Comparison of ENCODE assay signal across 10 cellular contexts in genomic region chr17:44981221-44981968, GRCh38. TPM values are rescaled to one million over a fixed set of nuclear protein-coding genes. Genes with fewer than 3 reads are reported as not detected.
DNase-seq lines count a peak whose midpoint lies in the region; ATAC-seq, FAIRE-seq and TF ChIP-seq lines count a peak whose summit lies in the region.
"Had no signal": no experiment of that assay in that cellular context is flagged by ENCODE, and none has a peak within 500 bp of the region (broad histone marks: within the 10 kb centered on the region; RNA-seq: fewer than 3 reads in every experiment).

No MANE protein-coding gene starts in this region.

- BruUV-seq in MCF 10A (replicated peaks; lab: Mats Ljungman, UMichigan): no TSS peak
- BruUV-seq in HepG2 (replicated peaks; lab: Mats Ljungman, UMichigan): no TSS peak

- no peaks in the 10 kb centered on the region for H3K27me3 Mint-ChIP-seq in MCF 10A (ENCODE audit: insufficient read depth, unreplicated experiment)

- H3K9me3 ChIP-seq in HepG2 (ENCODE audit: low read length): no peaks in the 10 kb centered on the region

- peak overlapping the region; percentile 5 to 25 (median 11); a peak in 4 of 6 replicates for H3K4me3 ChIP-seq in HepG2 (replicated peaks in 1 of 3; ENCODE audit: insufficient read depth in 1 of 3, low read depth in 2 of 3, low read length in 3 of 3)

- peak; percentile 74 for FAIRE-seq in HepG2 (lab: Jason Lieb, UNC)

- peaks cover 20% of the 10 kb centered on the region for H3K4me1 Mint-ChIP-seq in MCF 10A (ENCODE audit: insufficient read depth, unreplicated experiment)

- ATAC-seq in HepG2 (peak; percentile 55), HG03469 (IDR thresholded peaks at IDR 0.05; ENCODE audit: unreplicated experiment) (no peak), GM21717 (IDR thresholded peaks at IDR 0.05; ENCODE audit: unreplicated experiment) (no peak)
- ATAC-seq: activated CD8-positive, alpha-beta T cell treated with anti-CD3 and anti-CD28 coated beads, Interleukin-2, amount 10 ng/mL, durations not matched to agents 7 days and 5 days had no signal

- CTCF ChIA-PET in MCF 10A (lab: Yijun Ruan, JAX): interaction anchor here (0.6 to 1.3 kb wide), 5 partner anchors 38 to 118 kb away, joined by 3 to 4 read pairs (median 3); no protein-coding TSS in a partner anchor
- CTCF ChIA-PET in HepG2 (lab: Yijun Ruan, JAX; ENCODE audit: low intra/inter-chr PET ratio, low total read pairs): no interaction called here

- in situ Hi-C loops in HepG2 (cut with HindIII; ENCODE audit: extremely low pct_ligation_motif_present, low pct_unique_long_range_greater_than_20kb): no loop called here

- no peak for TF ChIP-seq RAD21 in HepG2 (CRISPR knock-in tag; IDR thresholded peaks at IDR 0.05)

- H3K27ac ChIP-seq in HepG2 (ENCODE audit: extremely low read length, insufficient read depth, low read length): no peak overlapping the region

- peak overlapping the region; percentile 70 for H3K4me3 Mint-ChIP-seq in MCF 10A (ENCODE audit: unreplicated experiment)
- H3K4me3 Mint-ChIP-seq: activated CD8-positive, alpha-beta T cell treated with anti-CD3 and anti-CD28 coated beads, Interleukin-2, amount 10 ng/mL, durations not matched to agents 7 days and 5 days had no signal

- peaks cover 7% of the 10 kb centered on the region for H3K9me3 Mint-ChIP-seq in MCF 10A (ENCODE audit: unreplicated experiment)

- no peaks in the 10 kb centered on the region for H3K79me2 ChIP-seq in HepG2 (ENCODE audit: insufficient read depth, low read length)

- peak overlapping the region; percentile 58 for H3K4me2 ChIP-seq in HepG2 (ENCODE audit: low read depth, low read length)

- H3K36me3 ChIP-seq in HepG2 (replicated peaks in 1 of 2; ENCODE audit: control insufficient read depth in 1 of 2, insufficient read depth in 2 of 2, low read length in 2 of 2): no peaks in the 10 kb centered on the region

- DNase-seq in COLO668 (lab: John Stamatoyannopoulos, UW; ENCODE audit: unreplicated experiment) (peak; percentile 26), M059J (ENCODE audit: low read depth) (peak; percentile 89), MCF 10A (ENCODE audit: unreplicated experiment) (peak; percentile 88), HepG2 (ENCODE audit: low spot score) (peak; percentile 67), hypothalamus (lab: John Stamatoyannopoulos, UW) (no peak)
- DNase-seq in stimulated activated naive CD4-positive, alpha-beta T cell treated with Interleukin-2 at 50 U/mL for 16 hours (lab: John Stamatoyannopoulos, UW): no peak
- DNase-seq: activated CD8-positive, alpha-beta T cell treated with anti-CD3 and anti-CD28 coated beads, Interleukin-2, amount 10 ng/mL, durations not matched to agents 7 days and 5 days; cortex of kidney had no signal

- TF ChIP-seq EP300 in HepG2 (IDR thresholded peaks at IDR 0.05; ENCODE audit: low read depth in 2 of 2, low read length in 2 of 2) (peak in 1 of 2 experiments; percentile 49; a peak in 2 of 4 replicates), HepG2 (CRISPR knock-in tag; IDR thresholded peaks at IDR 0.05; ENCODE audit: borderline replicate concordance) (no peak)

- peaks cover 10 to 46% of the 10 kb centered on the region in 2 experiments for H3K27me3 ChIP-seq in HepG2 (ENCODE audit: control insufficient read depth in 1 of 2, insufficient read depth in 2 of 2, low read length in 2 of 2)

- POLR2A ChIA-PET in MCF 10A (lab: Yijun Ruan, JAX) (interaction anchor here (0.7 to 1.8 kb wide), 13 partner anchors 9 to 335 kb away, joined by 3 to 14 read pairs (median 3); partner anchors contain the start of genes ACBD4, C1QL1, EFTUD2 and NMT1), HepG2 (lab: Yijun Ruan, JAX) (interaction anchor here (1.1 to 2.8 kb wide), 2 partner anchors 10 to 13 kb away, joined by 3 to 10 read pairs; partner anchors contain the start of gene C1QL1)

- no peak overlapping the region; the same call in 1 of the 2 replicates for H3K9ac ChIP-seq in HepG2 (ENCODE audit: insufficient read depth, low read depth, low read length)

- no peaks in the 10 kb centered on the region for H4K20me1 ChIP-seq in HepG2 (ENCODE audit: insufficient read depth, low read length)

- no peaks in the 10 kb centered on the region for H3K36me3 Mint-ChIP-seq in MCF 10A (ENCODE audit: insufficient read depth, unreplicated experiment)

- TF ChIP-seq POLR2A in HepG2 (IDR thresholded peaks at IDR 0.05; ENCODE audit: insufficient read depth in 1 of 2, low read depth in 2 of 2, low read length in 2 of 2): no peak

- H3K4me1 ChIP-seq in HepG2 (ENCODE audit: insufficient read depth, low read length): peaks cover 30% of the 10 kb centered on the region

- intact Hi-C loops in MCF 10A (cut with micrococcal nuclease): loop anchor here (1.0 kb wide), 1 partner anchor 63 kb away; no protein-coding TSS in a partner anchor
- intact Hi-C loops in HepG2 (cut with micrococcal nuclease; ENCODE audit: unreplicated experiment): loop anchor here (1.0 kb wide), 1 partner anchor 9 kb away; no protein-coding TSS in a partner anchor

- H2AFZ ChIP-seq in HepG2 (ENCODE audit: low read length): no peak overlapping the region

- TF ChIP-seq CTCF in MCF 10A (IDR thresholded peaks at IDR 0.05; ENCODE audit: unreplicated experiment) (no peak), HepG2 (CRISPR knock-in tag; IDR thresholded peaks at IDR 0.05) (no peak)

- H3K27ac Mint-ChIP-seq in MCF 10A (ENCODE audit: low read depth, unreplicated experiment): peak overlapping the region; percentile 90
- H3K27ac Mint-ChIP-seq: activated CD8-positive, alpha-beta T cell treated with anti-CD3 and anti-CD28 coated beads, Interleukin-2, amount 10 ng/mL, durations not matched to agents 7 days and 5 days had no signal

- WGBS in HepG2 (ENCODE audit: low lambda C conversion rate): 1% methylated on average over 12 of the region's 12 CpGs

TF ChIP-seq in HepG2, 621 proteins besides CTCF, POLR2A, EP300 and RAD21 (continues in another document):
- no peak for TF ChIP-seq ZBTB7B (CRISPR knock-in tag; IDR thresholded peaks at IDR 0.05)

RNA-seq across cellular contexts. Expression of gene C1QL1, which starts 13.3 kb away (rescaled TPM):
- total RNA-seq in M059J (2014; rRNA removed; shearing (Covaris generic)): 14.7 and 21.4 TPM in 2 replicates
- 0.56 and 0.96 TPM in 2 replicates for total RNA-seq in MCF 10A (2022)
- total RNA-seq in HepG2 (2016; rRNA removed; fragmentation: Illumina TruSeq; extraction: Trizol): 0.11 TPM in 1 of 2 replicates, not detected in the other
- not detected in 2 replicates for total RNA-seq in HepG2 (2016; cell fraction: cytosol; rRNA removed; fragmentation: Illumina TruSeq; extraction: Trizol; ENCODE audit: low read depth)
- not detected in 2 replicates for total RNA-seq in HepG2 (2016; cell fraction: insoluble cytoplasmic fraction; rRNA removed; fragmentation: Illumina TruSeq; extraction: Trizol)
- 0.14 TPM in 1 of 2 replicates, not detected in the other for total RNA-seq in HepG2 (2016; cell fraction: membrane; rRNA removed; fragmentation: Illumina TruSeq; extraction: Trizol)
- total RNA-seq in HepG2 (2016; cell fraction: nucleus; rRNA removed; fragmentation: Illumina TruSeq; extraction: Trizol): not detected in 2 replicates
- polyA plus RNA-seq in HepG2 (2011; rRNA removed): 0.07 and 0.11 TPM in 2 replicates
- 0.10 and 0.20 TPM in 2 replicates for polyA plus RNA-seq in HepG2 (2011; cell fraction: cytosol; rRNA removed)
- polyA plus RNA-seq in HepG2 (2011; cell fraction: nucleus; rRNA removed): 0.14 TPM in 1 of 2 replicates, not detected in the other
- 0.24 TPM in 1 of 2 replicates, not detected in the other for polyA plus RNA-seq in HepG2 (2012)
- polyA plus RNA-seq in HepG2 (2016; cell fraction: cytosol; fragmentation: Illumina TruSeq; extraction: Trizol; ENCODE audit: low read depth): 0.38 and 0.43 TPM in 2 replicates
- polyA plus RNA-seq in HepG2 (2016; cell fraction: insoluble cytoplasmic fraction; fragmentation: Illumina TruSeq; extraction: Trizol; ENCODE audit: low read depth): not detected in 2 replicates
- polyA plus RNA-seq in HepG2 (2016; cell fraction: membrane; fragmentation: Illumina TruSeq; extraction: Trizol; ENCODE audit: low read depth): 0.15 and 0.29 TPM in 2 replicates
- polyA plus RNA-seq in HepG2 (2016; cell fraction: nucleus; fragmentation: Illumina TruSeq; extraction: Trizol; ENCODE audit: insufficient read depth, low read depth): not detected in 2 replicates
- 1.1 TPM in 1 of 2 replicates, not detected in the other for polyA minus RNA-seq in HepG2 (2011; rRNA and poly(A)+ RNA removed; ENCODE audit: low replicate concordance)
- polyA minus RNA-seq in HepG2 (2011; cell fraction: cytosol; rRNA and poly(A)+ RNA removed): not detected in 2 replicates
- polyA minus RNA-seq in HepG2 (2011; cell fraction: nucleus; rRNA and poly(A)+ RNA removed): not detected in 2 replicates

RNA-seq across cellular contexts. Expression of gene KIF18B, which starts 33.8 kb away (rescaled TPM):
- 4.9 and 10.6 TPM in 2 replicates for total RNA-seq in M059J (2014; rRNA removed; shearing (Covaris generic))
- total RNA-seq in MCF 10A (2022) (11.2 and 17.5 TPM in 2 replicates), HepG2 (2016; rRNA removed; fragmentation: Illumina TruSeq; extraction: Trizol) (14.5 and 15.3 TPM in 2 replicates)
- total RNA-seq in HepG2 (2016; cell fraction: cytosol; rRNA removed; fragmentation: Illumina TruSeq; extraction: Trizol; ENCODE audit: low read depth): 9.5 and 10.9 TPM in 2 replicates
- total RNA-seq in HepG2 (2016; cell fraction: insoluble cytoplasmic fraction; rRNA removed; fragmentation: Illumina TruSeq; extraction: Trizol): 10.5 and 15.3 TPM in 2 replicates
- total RNA-seq in HepG2 (2016; cell fraction: membrane; rRNA removed; fragmentation: Illumina TruSeq; extraction: Trizol): 11.6 and 11.8 TPM in 2 replicates
- total RNA-seq in HepG2 (2016; cell fraction: nucleus; rRNA removed; fragmentation: Illumina TruSeq; extraction: Trizol): 16.1 and 18.1 TPM in 2 replicates
- polyA plus RNA-seq in HepG2 (2011; rRNA removed): 13.2 and 15.2 TPM in 2 replicates
- 3.7 and 7.3 TPM in 2 replicates for polyA plus RNA-seq in HepG2 (2011; cell fraction: cytosol; rRNA removed)
- polyA plus RNA-seq in HepG2 (2011; cell fraction: nucleus; rRNA removed): 33.4 and 44.5 TPM in 2 replicates
- 4.1 and 7.4 TPM in 2 replicates for polyA plus RNA-seq in HepG2 (2012)
- 1.2 and 1.7 TPM in 2 replicates for polyA plus RNA-seq in HepG2 (2016; cell fraction: cytosol; fragmentation: Illumina TruSeq; extraction: Trizol; ENCODE audit: low read depth)
- polyA plus RNA-seq in HepG2 (2016; cell fraction: insoluble cytoplasmic fraction; fragmentation: Illumina TruSeq; extraction: Trizol; ENCODE audit: low read depth): 11.3 and 16.8 TPM in 2 replicates
- 3.7 and 5.4 TPM in 2 replicates for polyA plus RNA-seq in HepG2 (2016; cell fraction: membrane; fragmentation: Illumina TruSeq; extraction: Trizol; ENCODE audit: low read depth)
- 81.4 and 94.7 TPM in 2 replicates for polyA plus RNA-seq in HepG2 (2016; cell fraction: nucleus; fragmentation: Illumina TruSeq; extraction: Trizol; ENCODE audit: insufficient read depth, low read depth)
- polyA minus RNA-seq in HepG2 (2011; rRNA and poly(A)+ RNA removed; ENCODE audit: low replicate concordance): 25.0 and 60.4 TPM in 2 replicates
- 8.2 and 9.4 TPM in 2 replicates for polyA minus RNA-seq in HepG2 (2011; cell fraction: cytosol; rRNA and poly(A)+ RNA removed)
- polyA minus RNA-seq in HepG2 (2011; cell fraction: nucleus; rRNA and poly(A)+ RNA removed): 12.9 and 15.5 TPM in 2 replicates

Comparison
In these comparisons a context has a peak if more than half of its experiments do, and no peak if none do; other contexts are left out.
1. DNase-seq: peak in COLO668 (single experiment), M059J (single experiment), MCF 10A (single experiment) and HepG2 (single experiment); none in stimulated activated naive CD4-positive, alpha-beta T cell treated with Interleukin-2 at 50 U/mL for 16 hours (single experiment) and hypothalamus (0 of 51).